In the genomic region with DNA sequence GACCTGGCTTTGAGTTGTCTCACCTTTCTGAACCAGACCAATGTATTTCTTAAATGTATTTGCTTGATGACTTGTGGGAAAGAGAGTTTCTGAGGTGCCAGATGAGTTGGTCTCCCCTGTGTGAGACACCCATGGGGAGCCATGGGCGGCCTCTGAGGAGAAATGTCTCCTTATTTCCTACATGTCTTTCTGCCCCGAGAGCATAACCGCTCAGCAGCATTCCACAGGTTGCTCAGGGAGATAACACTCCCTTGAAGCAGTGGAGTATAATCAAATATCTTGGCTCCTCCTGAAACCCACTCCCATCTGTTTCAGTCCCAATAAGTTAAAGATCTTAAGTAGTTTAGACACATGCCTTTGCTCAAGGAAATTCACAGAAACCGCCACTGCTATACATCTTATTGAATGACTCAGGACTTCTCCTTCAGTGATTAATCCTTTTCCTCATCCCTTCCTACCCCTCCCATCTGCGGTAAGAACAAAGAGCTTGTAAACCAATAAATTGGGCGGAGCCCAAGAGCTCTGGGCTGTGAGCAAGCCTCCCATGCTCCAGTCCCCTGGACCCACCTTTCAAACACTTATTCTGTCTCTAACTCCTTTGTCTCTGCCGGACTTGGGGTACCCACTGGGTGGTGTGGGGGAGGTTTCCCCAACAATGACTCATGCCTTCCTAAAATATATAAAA, we compare ENCODE assay signal across 26 cellular contexts.
DNase-seq lines count a peak whose midpoint lies in the region; ATAC-seq, FAIRE-seq and TF ChIP-seq lines count a peak whose summit lies in the region.
"Had no signal": no experiment of that assay in that cellular context is flagged by ENCODE, and none has a peak within 500 bp of the region (broad histone marks: within the 10 kb centered on the region; RNA-seq: fewer than 3 reads in every experiment).

No MANE protein-coding gene starts in this region.

- H3K9me3 ChIP-seq in PC-3 (ENCODE audit: low read length) (peaks cover 8% of the 10 kb centered on the region; the same call in 1 of the 2 replicates), spleen (peaks cover 0 to 48% (median 18%) of the 10 kb centered on the region in 8 donors)
- H3K9me3 ChIP-seq: adrenal gland, pancreas, thoracic aorta had no signal

- H3K4me2 ChIP-seq in PC-3 (ENCODE audit: low read length), result no peak overlapping the region

- H4K20me1 ChIP-seq in PC-3 (ENCODE audit: low read length), result no peaks in the 10 kb centered on the region

- no peaks in the 10 kb centered on the region for H3K4me1 ChIP-seq in PC-3 (ENCODE audit: insufficient read depth, low read length)
- H3K4me1 ChIP-seq in spleen, result no peaks in the 10 kb centered on the region
- H3K4me1 ChIP-seq: adrenal gland, heart left ventricle, pancreas had no signal

- POLR2A ChIA-PET in PC-3 (lab: Charles Lee; ENCODE audit: unreplicated experiment), result no interaction called here

- H3K79me2 ChIP-seq in PC-3 (ENCODE audit: low read length), result no peaks in the 10 kb centered on the region

- no TSS peak for BruUV-seq in PC-3 (replicated peaks; lab: Mats Ljungman, UMichigan)

- DNase-seq in HS-5 (ENCODE audit: low read depth) (peak; percentile 30), PC-3 (peak; percentile 66), iris pigment epithelial cell (ENCODE audit: low read depth) (peak; percentile 5), urothelium cell line (ENCODE audit: low spot score) (peak; percentile 9), spleen (no peak), COLO829 (ENCODE audit: low spot score) (no peak)
- DNase-seq: activated naive CD4-positive, alpha-beta T cell; activated T-cell treated with anti-CD3 and anti-CD28 coated beads, Interleukin-2, amount 50 U/mL, for 1 hour; adrenal gland; brain microvascular endothelial cell; CD4-positive, alpha-beta T cell; heart left ventricle; HFFc6; natural killer cell; NCI-H1436; NCI-H2107; NCI-H446 treated with DMSO at 0.1 percent for 48 hours; pancreas; right cardiac atrium; RPMI8226; stimulated activated naive CD8-positive, alpha-beta T cell treated with anti-CD3 and anti-CD28 coated beads, Interleukin-15, Interleukin-2, amounts not matched to agents 100 U/mL and 50 U/mL, for 24 hours had no signal

- no peaks in the 10 kb centered on the region for H3K36me3 ChIP-seq in PC-3 (ENCODE audit: low read depth, low read length)
- H3K36me3 ChIP-seq in spleen, result no peaks in the 10 kb centered on the region
- H3K36me3 ChIP-seq: adrenal gland, brain microvascular endothelial cell, heart left ventricle, pancreas, thoracic aorta had no signal

- H2AFZ ChIP-seq in PC-3 (ENCODE audit: low read length), result no peak overlapping the region

- 66 to 78% (median 72%) methylated on average over 7 of the region's 7 CpGs for WGBS in spleen, 5 donors

- no peak for FAIRE-seq in urothelium cell line (lab: Jason Lieb, UNC)
- FAIRE-seq: G401.6, pancreas had no signal

- ATAC-seq in PC-3 (no peak), GM18505 (IDR thresholded peaks at IDR 0.05; ENCODE audit: unreplicated experiment) (no peak)
- ATAC-seq: activated CD4-positive, CD25-positive, alpha-beta regulatory T cell treated with anti-CD3 and anti-CD28 coated beads, Interleukin-2, amount 50 U/mL, for 24 hours; heart left ventricle; left lobe of liver; natural killer cell; pancreas; right cardiac atrium; stimulated activated naive CD8-positive, alpha-beta T cell treated with anti-CD3 and anti-CD28 coated beads, Interleukin-15, Interleukin-2, amounts not matched to agents 100 U/mL and 50 U/mL, for 24 hours had no signal

- intact Hi-C loops in PC-3 (cut with micrococcal nuclease), result no loop called here
- intact Hi-C loops in spleen (cut with DNase I; ENCODE audit: low total_unique reads), result no loop called here

- no peak for TF ChIP-seq CTCF in PC-3 (conservative IDR thresholded peaks at IDR 0.05; ENCODE audit: low read depth, low read length)
- no peak for TF ChIP-seq CTCF in spleen (IDR thresholded peaks at IDR 0.05 in 8 of 11, conservative IDR thresholded peaks at IDR 0.05 in 3 of 11)

- no peaks in the 10 kb centered on the region for H3F3A ChIP-seq in PC-3 (ENCODE audit: low read length, unreplicated experiment)

- H3K4me3 ChIP-seq in PC-3 (ENCODE audit: low read length) (no peak overlapping the region), spleen (no peak overlapping the region)
- H3K4me3 ChIP-seq: adrenal gland, heart left ventricle, pancreas, thoracic aorta had no signal

- H3K27ac ChIP-seq in PC-3 (ENCODE audit: low read length) (no peak overlapping the region), spleen (no peak overlapping the region)
- H3K27ac ChIP-seq: adrenal gland, brain microvascular endothelial cell, heart left ventricle, pancreas, thoracic aorta had no signal

- no peak overlapping the region for H3K9ac ChIP-seq in PC-3 (ENCODE audit: low read length)

- CTCF ChIA-PET in PC-3 (lab: Charles Lee), result no interaction called here

- TF ChIP-seq POLR2A in spleen (IDR thresholded peaks at IDR 0.05), result no peak
- TF ChIP-seq POLR2A in GM18505 (IDR thresholded peaks at IDR 0.05; ENCODE audit: borderline replicate concordance, extremely low read depth, insufficient read depth, insufficient read length), result no peak

- H3K27me3 ChIP-seq in PC-3 (ENCODE audit: low read length) (no peaks in the 10 kb centered on the region), spleen (replicated peaks in 1 of 7) (no peaks in the 10 kb centered on the region)
- H3K27me3 ChIP-seq: adrenal gland, brain microvascular endothelial cell, heart left ventricle, pancreas had no signal

- H3K9me2 ChIP-seq in PC-3 (replicated peaks; ENCODE audit: low read length), result no peaks in the 10 kb centered on the region

Comparison
In these comparisons a context has a peak if more than half of its experiments do, and no peak if none do; other contexts are left out.
1. DNase-seq: peak in HS-5 (single experiment), PC-3 (single experiment), iris pigment epithelial cell (single experiment) and urothelium cell line (single experiment); none in spleen (single experiment) and COLO829 (single experiment).